8 cellular contexts compared by ENCODE assay signal in the genomic region with DNA sequence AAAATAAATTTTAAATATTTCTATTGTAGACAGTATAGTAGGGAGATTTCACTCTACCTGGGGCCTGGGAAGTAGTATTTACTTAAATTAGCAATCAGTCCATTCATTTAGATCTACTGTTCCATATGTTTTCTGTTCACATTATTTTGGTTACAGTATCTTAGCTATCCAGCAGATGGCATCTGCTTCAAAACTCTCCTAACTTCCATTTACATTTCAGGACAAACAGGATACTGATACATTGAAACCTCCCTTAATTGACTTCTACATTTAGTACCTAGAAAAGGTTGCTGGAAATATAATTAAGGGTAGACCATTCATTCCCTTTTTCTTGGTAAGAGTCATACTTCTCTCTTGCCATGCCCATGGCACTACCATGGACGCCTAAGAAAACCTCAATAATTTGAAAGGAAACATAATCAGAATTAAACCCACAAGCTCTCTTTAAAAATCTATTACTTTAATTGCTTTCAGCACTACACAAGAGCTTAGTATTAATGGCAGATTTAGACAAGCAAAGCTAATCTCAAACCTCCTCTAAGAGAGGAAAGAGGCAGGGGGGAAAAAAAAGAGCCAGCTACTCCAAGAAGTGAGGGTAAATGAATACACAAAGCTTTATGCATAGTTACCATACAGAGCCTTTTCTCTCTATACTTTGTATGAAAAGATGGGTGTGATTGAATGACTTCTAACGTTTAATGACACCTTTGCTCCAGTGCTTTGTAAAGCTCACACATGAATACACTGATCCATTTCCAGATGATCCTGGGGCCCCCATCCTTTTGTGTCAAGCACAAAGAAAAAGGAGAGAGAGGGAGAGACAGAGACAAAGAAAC.
A peak's percentile ranks its signal among the peaks of the same experiment; 100 is the strongest.
DNase-seq lines count a peak whose midpoint lies in the region; ATAC-seq and TF ChIP-seq lines count a peak whose summit lies in the region.

No MANE protein-coding gene starts in this region.

- H3K4me2 ChIP-seq in osteoblast (ENCODE audit: insufficient read depth, low read length): peak overlapping the region; percentile 30

- H3K4me3 ChIP-seq in fibroblast of pulmonary artery (replicated peaks; ENCODE audit: low read depth, low read length) (no peak overlapping the region), osteoblast (ENCODE audit: insufficient read depth, low read length) (no peak overlapping the region)

- H2AFZ ChIP-seq in osteoblast (ENCODE audit: low read length): no peak overlapping the region

- no peaks in the 10 kb centered on the region for H3K27me3 ChIP-seq in osteoblast (ENCODE audit: insufficient read depth, low read length)

- H3K36me3 ChIP-seq in osteoblast (ENCODE audit: insufficient read depth, low read length): no peaks in the 10 kb centered on the region

- peaks cover 60% of the 10 kb centered on the region for H3K4me1 ChIP-seq in osteoblast (ENCODE audit: insufficient read depth, low read length)

- no peaks in the 10 kb centered on the region for H3K9me3 ChIP-seq in osteoblast (ENCODE audit: low read depth, low read length)

- peak; percentile 80 for DNase-seq in DMS53 treated with DMSO at 0.1 percent for 48 hours (lab: John Stamatoyannopoulos, UW; ENCODE audit: unreplicated experiment)
- peak; percentile 8 for DNase-seq in HuH-7 (ENCODE audit: low spot score)
- peak; percentile 48 for DNase-seq in SKM-1 treated with dmso at 0.1 percent for 144 hours (lab: John Stamatoyannopoulos, UW; ENCODE audit: unreplicated experiment)
- DNase-seq in fibroblast of pulmonary artery (ENCODE audit: low read depth): peak; percentile 66
- DNase-seq in osteoblast (ENCODE audit: insufficient read length, low spot score, missing footprints): no peak
- no peak for DNase-seq in NCI-H2029 (lab: John Stamatoyannopoulos, UW)

- peaks cover 51% of the 10 kb centered on the region for H3K79me2 ChIP-seq in osteoblast (ENCODE audit: insufficient read depth, low read length)

- TF ChIP-seq CTCF in fibroblast of pulmonary artery (IDR thresholded peaks at IDR 0.05; ENCODE audit: low read length, missing control alignments): peak; percentile 71
- TF ChIP-seq CTCF in osteoblast (IDR thresholded peaks at IDR 0.05; ENCODE audit: extremely low read depth, low read depth, low read length): peak; percentile 65

- H4K20me1 ChIP-seq in osteoblast (ENCODE audit: insufficient read depth, low read length): no peaks in the 10 kb centered on the region

- H3K27ac ChIP-seq in osteoblast (ENCODE audit: low read depth, low read length): peak overlapping the region; percentile 81

- ATAC-seq in HG03045 (IDR thresholded peaks at IDR 0.05; ENCODE audit: unreplicated experiment) (no peak), HG03520 (IDR thresholded peaks at IDR 0.05; ENCODE audit: unreplicated experiment) (no peak)

Comparison
In these comparisons a context has a peak if more than half of its experiments do, and no peak if none do; other contexts are left out.
1. DNase-seq: peak in DMS53 treated with DMSO at 0.1 percent for 48 hours (single experiment), HuH-7 (single experiment), SKM-1 treated with dmso at 0.1 percent for 144 hours (single experiment) and fibroblast of pulmonary artery (single experiment); none in osteoblast (single experiment) and NCI-H2029 (single experiment).